1 cellular context compared by ENCODE assay signal in the genomic region with DNA sequence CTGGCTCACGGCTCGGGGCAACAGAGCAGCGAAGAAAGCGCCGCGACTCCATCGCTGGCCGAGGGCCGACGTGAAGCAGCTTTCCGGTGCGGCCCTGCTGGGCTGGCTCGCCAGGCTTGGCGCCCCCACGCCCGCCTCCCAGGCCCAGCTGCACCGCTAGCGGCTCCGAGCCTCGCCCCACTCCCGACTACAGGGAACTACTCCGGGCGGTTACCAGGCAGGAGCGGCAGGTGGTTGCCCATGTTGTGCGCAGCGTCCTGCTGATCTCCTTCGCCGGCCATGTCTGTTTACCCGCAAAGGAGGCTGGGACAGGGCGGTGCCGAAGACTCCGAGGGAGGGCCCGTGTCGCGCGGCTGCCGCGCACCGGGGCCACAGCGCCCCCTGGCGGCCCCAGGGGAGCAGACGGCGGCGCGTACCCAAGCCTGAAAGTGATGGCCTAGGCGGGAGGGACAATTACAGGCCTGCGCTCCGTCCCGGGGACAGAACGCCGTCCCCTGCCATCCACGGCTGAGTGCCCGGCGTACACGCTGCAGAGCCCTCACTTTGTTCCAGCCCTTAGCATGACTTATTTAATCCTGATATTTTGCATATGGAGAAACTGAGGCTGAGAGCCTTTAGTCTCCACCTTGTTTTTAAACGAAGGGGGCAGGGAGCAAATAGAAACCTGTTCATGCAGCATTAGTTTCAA.
A peak's percentile ranks its signal among the peaks of the same experiment; 100 is the strongest.
TF ChIP-seq lines count a peak whose summit lies in the region.

CRBN (minus strand) TSS at position 285 of the 688 bp plus-strand sequence; CDS start at position 281, 4 bp downstream.

TF ChIP-seq in WTC11, 78 proteins besides CTCF, POLR2A, EP300 and RAD21 (continued from another document):
- TF ChIP-seq, protein P1, sequence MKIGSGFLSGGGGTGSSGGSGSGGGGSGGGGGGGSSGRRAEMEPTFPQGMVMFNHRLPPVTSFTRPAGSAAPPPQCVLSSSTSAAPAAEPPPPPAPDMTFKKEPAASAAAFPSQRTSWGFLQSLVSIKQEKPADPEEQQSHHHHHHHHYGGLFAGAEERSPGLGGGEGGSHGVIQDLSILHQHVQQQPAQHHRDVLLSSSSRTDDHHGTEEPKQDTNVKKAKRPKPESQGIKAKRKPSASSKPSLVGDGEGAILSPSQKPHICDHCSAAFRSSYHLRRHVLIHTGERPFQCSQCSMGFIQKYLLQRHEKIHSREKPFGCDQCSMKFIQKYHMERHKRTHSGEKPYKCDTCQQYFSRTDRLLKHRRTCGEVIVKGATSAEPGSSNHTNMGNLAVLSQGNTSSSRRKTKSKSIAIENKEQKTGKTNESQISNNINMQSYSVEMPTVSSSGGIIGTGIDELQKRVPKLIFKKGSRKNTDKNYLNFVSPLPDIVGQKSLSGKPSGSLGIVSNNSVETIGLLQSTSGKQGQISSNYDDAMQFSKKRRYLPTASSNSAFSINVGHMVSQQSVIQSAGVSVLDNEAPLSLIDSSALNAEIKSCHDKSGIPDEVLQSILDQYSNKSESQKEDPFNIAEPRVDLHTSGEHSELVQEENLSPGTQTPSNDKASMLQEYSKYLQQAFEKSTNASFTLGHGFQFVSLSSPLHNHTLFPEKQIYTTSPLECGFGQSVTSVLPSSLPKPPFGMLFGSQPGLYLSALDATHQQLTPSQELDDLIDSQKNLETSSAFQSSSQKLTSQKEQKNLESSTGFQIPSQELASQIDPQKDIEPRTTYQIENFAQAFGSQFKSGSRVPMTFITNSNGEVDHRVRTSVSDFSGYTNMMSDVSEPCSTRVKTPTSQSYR (CRISPR knock-in tag; IDR thresholded peaks at IDR 0.05): peak; percentile 64; the same call in 1 of the 2 replicates
- TF ChIP-seq ETV6 (CRISPR knock-in tag; IDR thresholded peaks at IDR 0.05) (peak; percentile 85), SMAD4 (CRISPR knock-in tag; IDR thresholded peaks at IDR 0.05) (no peak), TP53 (CRISPR knock-in tag; IDR thresholded peaks at IDR 0.05) (no peak), MYBL2 (CRISPR knock-in tag; IDR thresholded peaks at IDR 0.05) (peak; percentile 24; the same call in 1 of the 2 replicates), SMAD3 (CRISPR knock-in tag; IDR thresholded peaks at IDR 0.05; ENCODE audit: borderline replicate concordance) (no peak), CREM (CRISPR knock-in tag; IDR thresholded peaks at IDR 0.05) (peak; percentile 85), MXD4 (CRISPR knock-in tag; IDR thresholded peaks at IDR 0.05; ENCODE audit: borderline replicate concordance) (no peak), FOXK1 (CRISPR knock-in tag; IDR thresholded peaks at IDR 0.05) (peak; percentile 100), ESRRA (CRISPR knock-in tag; IDR thresholded peaks at IDR 0.05; ENCODE audit: borderline replicate concordance) (peak; percentile 47; the same call in 1 of the 2 replicates), RELA (CRISPR knock-in tag; IDR thresholded peaks at IDR 0.05; ENCODE audit: borderline replicate concordance) (0 out of 2 replicates have a peak, but pooled peaks have one; percentile 56), CBFB (CRISPR knock-in tag; IDR thresholded peaks at IDR 0.05; ENCODE audit: low read depth) (no peak), ZNF263 (CRISPR knock-in tag; IDR thresholded peaks at IDR 0.05; ENCODE audit: low read depth) (no peak), NR2C2 (CRISPR knock-in tag; IDR thresholded peaks at IDR 0.05) (no peak), TEAD4 (CRISPR knock-in tag; IDR thresholded peaks at IDR 0.05) (0 out of 2 replicates have a peak, but pooled peaks have one; percentile 17), SOX15 (CRISPR knock-in tag; IDR thresholded peaks at IDR 0.05) (no peak), ZNF232 (CRISPR knock-in tag; IDR thresholded peaks at IDR 0.05) (peak; percentile 61; the same call in 1 of the 2 replicates), CREB1 (CRISPR knock-in tag; IDR thresholded peaks at IDR 0.05) (no peak), ZNF317 (CRISPR knock-in tag; IDR thresholded peaks at IDR 0.05; ENCODE audit: borderline replicate concordance, low read depth) (0 out of 2 replicates have a peak, but pooled peaks have one; percentile 41), ATF3 (CRISPR knock-in tag; conservative IDR thresholded peaks at IDR 0.05) (no peak), GRHL2 (CRISPR knock-in tag; IDR thresholded peaks at IDR 0.05; ENCODE audit: insufficient replicate concordance, severe bottlenecking) (no peak), SP1 (CRISPR knock-in tag; conservative IDR thresholded peaks at IDR 0.05) (peak; percentile 92), PREB (CRISPR knock-in tag; IDR thresholded peaks at IDR 0.05; ENCODE audit: borderline replicate concordance) (no peak), FOXP1 (CRISPR knock-in tag; IDR thresholded peaks at IDR 0.05; ENCODE audit: borderline replicate concordance) (peak; percentile 90), ARID4B (CRISPR knock-in tag; IDR thresholded peaks at IDR 0.05; ENCODE audit: borderline replicate concordance) (peak; percentile 80; the same call in 1 of the 2 replicates), TEAD1 (CRISPR knock-in tag; IDR thresholded peaks at IDR 0.05) (peak; percentile 84)
- TF ChIP-seq, protein P2, sequence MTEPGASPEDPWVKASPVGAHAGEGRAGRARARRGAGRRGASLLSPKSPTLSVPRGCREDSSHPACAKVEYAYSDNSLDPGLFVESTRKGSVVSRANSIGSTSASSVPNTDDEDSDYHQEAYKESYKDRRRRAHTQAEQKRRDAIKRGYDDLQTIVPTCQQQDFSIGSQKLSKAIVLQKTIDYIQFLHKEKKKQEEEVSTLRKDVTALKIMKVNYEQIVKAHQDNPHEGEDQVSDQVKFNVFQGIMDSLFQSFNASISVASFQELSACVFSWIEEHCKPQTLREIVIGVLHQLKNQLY (CRISPR knock-in tag; IDR thresholded peaks at IDR 0.05): 0 out of 2 replicates have a peak, but pooled peaks have one; percentile 67
- TF ChIP-seq, protein P3, sequence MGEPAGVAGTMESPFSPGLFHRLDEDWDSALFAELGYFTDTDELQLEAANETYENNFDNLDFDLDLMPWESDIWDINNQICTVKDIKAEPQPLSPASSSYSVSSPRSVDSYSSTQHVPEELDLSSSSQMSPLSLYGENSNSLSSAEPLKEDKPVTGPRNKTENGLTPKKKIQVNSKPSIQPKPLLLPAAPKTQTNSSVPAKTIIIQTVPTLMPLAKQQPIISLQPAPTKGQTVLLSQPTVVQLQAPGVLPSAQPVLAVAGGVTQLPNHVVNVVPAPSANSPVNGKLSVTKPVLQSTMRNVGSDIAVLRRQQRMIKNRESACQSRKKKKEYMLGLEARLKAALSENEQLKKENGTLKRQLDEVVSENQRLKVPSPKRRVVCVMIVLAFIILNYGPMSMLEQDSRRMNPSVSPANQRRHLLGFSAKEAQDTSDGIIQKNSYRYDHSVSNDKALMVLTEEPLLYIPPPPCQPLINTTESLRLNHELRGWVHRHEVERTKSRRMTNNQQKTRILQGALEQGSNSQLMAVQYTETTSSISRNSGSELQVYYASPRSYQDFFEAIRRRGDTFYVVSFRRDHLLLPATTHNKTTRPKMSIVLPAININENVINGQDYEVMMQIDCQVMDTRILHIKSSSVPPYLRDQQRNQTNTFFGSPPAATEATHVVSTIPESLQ (CRISPR knock-in tag; IDR thresholded peaks at IDR 0.05): no peak
- TF ChIP-seq, protein P4, sequence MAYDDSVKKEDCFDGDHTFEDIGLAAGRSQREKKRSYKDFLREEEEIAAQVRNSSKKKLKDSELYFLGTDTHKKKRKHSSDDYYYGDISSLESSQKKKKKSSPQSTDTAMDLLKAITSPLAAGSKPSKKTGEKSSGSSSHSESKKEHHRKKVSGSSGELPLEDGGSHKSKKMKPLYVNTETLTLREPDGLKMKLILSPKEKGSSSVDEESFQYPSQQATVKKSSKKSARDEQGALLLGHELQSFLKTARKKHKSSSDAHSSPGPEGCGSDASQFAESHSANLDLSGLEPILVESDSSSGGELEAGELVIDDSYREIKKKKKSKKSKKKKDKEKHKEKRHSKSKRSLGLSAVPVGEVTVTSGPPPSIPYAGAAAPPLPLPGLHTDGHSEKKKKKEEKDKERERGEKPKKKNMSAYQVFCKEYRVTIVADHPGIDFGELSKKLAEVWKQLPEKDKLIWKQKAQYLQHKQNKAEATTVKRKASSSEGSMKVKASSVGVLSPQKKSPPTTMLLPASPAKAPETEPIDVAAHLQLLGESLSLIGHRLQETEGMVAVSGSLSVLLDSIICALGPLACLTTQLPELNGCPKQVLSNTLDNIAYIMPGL (CRISPR knock-in tag; IDR thresholded peaks at IDR 0.05): peak; percentile 89
- TF ChIP-seq, protein P5, sequence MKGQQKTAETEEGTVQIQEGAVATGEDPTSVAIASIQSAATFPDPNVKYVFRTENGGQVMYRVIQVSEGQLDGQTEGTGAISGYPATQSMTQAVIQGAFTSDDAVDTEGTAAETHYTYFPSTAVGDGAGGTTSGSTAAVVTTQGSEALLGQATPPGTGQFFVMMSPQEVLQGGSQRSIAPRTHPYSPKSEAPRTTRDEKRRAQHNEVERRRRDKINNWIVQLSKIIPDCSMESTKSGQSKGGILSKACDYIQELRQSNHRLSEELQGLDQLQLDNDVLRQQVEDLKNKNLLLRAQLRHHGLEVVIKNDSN (CRISPR knock-in tag; IDR thresholded peaks at IDR 0.05): peak; percentile 59; the same call in 1 of the 2 replicates
- TF ChIP-seq, protein P6, sequence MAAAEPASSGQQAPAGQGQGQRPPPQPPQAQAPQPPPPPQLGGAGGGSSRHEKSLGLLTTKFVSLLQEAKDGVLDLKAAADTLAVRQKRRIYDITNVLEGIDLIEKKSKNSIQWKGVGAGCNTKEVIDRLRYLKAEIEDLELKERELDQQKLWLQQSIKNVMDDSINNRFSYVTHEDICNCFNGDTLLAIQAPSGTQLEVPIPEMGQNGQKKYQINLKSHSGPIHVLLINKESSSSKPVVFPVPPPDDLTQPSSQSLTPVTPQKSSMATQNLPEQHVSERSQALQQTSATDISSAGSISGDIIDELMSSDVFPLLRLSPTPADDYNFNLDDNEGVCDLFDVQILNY (CRISPR knock-in tag; IDR thresholded peaks at IDR 0.05): peak; percentile 60; the same call in 1 of the 2 replicates
- TF ChIP-seq, protein P7, sequence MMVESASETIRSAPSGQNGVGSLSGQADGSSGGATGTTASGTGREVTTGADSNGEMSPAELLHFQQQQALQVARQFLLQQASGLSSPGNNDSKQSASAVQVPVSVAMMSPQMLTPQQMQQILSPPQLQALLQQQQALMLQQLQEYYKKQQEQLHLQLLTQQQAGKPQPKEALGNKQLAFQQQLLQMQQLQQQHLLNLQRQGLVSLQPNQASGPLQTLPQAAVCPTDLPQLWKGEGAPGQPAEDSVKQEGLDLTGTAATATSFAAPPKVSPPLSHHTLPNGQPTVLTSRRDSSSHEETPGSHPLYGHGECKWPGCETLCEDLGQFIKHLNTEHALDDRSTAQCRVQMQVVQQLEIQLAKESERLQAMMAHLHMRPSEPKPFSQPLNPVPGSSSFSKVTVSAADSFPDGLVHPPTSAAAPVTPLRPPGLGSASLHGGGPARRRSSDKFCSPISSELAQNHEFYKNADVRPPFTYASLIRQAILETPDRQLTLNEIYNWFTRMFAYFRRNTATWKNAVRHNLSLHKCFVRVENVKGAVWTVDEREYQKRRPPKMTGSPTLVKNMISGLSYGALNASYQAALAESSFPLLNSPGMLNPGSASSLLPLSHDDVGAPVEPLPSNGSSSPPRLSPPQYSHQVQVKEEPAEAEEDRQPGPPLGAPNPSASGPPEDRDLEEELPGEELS (CRISPR knock-in tag; IDR thresholded peaks at IDR 0.05): peak; percentile 87; the same call in 1 of the 2 replicates
- TF ChIP-seq, protein P8, sequence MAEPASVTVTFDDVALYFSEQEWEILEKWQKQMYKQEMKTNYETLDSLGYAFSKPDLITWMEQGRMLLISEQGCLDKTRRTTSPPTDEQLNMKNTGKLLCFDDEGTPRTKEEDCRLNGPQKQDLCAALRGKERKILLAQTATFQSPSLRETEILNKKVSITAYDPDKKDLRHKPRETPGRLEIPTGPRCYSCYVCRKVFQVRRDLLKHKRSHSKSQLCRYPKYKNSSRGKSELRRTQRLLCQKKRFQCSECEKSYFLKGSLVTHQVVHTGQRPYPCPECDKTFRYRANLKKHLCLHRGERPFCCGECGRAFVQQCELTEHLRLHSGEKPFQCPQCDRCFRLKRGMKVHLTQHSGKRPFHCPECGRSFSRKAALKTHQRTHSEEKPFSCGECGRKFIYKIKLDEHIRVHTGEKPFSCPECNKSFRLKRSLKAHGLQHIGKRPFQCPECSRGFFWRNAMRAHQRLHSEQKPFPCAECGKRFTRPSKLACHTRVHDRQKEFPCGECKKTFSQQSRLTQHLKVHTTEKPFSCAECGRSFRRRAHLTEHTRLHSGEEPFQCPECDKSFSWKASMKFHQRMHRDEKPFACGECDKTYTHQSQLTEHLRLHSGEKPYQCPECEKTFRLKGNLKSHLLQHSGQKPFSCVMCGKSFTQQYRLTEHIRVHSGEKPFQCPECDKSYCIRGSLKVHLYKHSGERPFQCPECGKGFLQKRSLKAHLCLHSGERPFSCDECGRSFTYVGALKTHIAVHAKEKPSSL (CRISPR knock-in tag; conservative IDR thresholded peaks at IDR 0.05): no peak
TF ChIP-seq in WTC11: peak in this region for 23.
